ENCODE assay signal across 9 cellular contexts in the genomic region with DNA sequence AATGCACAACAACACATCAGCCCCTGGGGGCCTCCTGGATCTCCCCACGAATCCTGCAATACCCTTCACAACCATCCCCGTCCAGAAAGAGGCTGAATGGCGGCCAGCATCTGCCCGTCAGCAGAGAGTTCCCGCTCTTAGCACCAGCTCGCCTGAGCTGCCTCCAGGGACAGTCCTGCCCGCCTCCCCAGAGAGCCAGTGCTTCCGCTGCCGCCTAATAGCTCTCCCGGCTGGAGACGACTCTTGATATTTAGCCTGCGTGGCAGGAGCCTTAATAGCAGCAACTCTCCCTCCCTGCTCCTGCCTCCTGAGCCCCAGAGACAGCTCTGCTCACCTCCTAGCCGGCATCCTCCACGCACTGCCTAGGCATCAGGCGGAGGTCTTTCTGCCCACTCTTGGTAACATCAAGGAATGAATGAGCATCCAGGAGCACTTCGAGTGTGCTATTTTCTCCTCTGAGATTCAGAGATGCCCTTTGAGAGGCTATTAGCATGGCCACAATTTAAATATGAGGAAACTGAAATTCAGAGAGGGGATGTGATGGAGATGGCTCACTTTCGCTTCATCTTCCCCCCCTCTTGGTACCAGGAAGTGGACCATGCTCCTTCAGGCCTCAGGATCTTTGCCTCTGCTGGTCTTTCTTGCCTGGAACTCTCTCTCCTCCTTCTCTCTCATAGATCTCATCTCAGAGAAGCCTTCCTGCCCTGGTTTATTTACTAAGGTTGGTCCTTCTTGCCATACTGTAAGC.
DNase-seq lines count a peak whose midpoint lies in the region; ATAC-seq lines count a peak whose summit lies in the region.
"Had no signal": no experiment of that assay in that cellular context is flagged by ENCODE, and none has a peak within 500 bp of the region (broad histone marks: within the 10 kb centered on the region; RNA-seq: fewer than 3 reads in every experiment).

No MANE protein-coding gene starts in this region.

- no peaks in the 10 kb centered on the region for H3K9me3 Mint-ChIP-seq in activated CD8-positive, alpha-beta memory T cell treated with anti-CD3 and anti-CD28 coated beads, Interleukin-2, amount 10 ng/mL, durations not matched to agents 7 days and 5 days (ENCODE audit: low read depth)
- no peaks in the 10 kb centered on the region for H3K9me3 Mint-ChIP-seq in dendritic cell treated with granulocyte-macrophage colony-stimulating factor and Interleukin-4, amounts not matched to agents 40 ng/mL and 50 ng/mL, for 4 days
- no peaks in the 10 kb centered on the region for H3K9me3 Mint-ChIP-seq in stimulated activated naive CD8-positive, alpha-beta T cell treated with anti-CD3 and anti-CD28 coated beads, Interleukin-15, amount 100 ng/mL, for 72 hours

- CTCF ChIA-PET in activated CD8-positive, alpha-beta memory T cell treated with anti-CD3 and anti-CD28 coated beads, Interleukin-2, amount 10 ng/mL, durations not matched to agents 7 days and 5 days (lab: Charles Lee) = interaction anchor here (1.0 to 3.6 kb wide), 11 partner anchors 8 to 253 kb away, joined by 3 to 8 read pairs (median 4); a partner anchor contains a TSS

- H3K27ac Mint-ChIP-seq in activated CD8-positive, alpha-beta memory T cell treated with anti-CD3 and anti-CD28 coated beads, Interleukin-2, amount 10 ng/mL, durations not matched to agents 7 days and 5 days = peak overlapping the region; percentile 93
- peak overlapping the region; percentile 76 for H3K27ac Mint-ChIP-seq in dendritic cell treated with granulocyte-macrophage colony-stimulating factor and Interleukin-4, amounts not matched to agents 40 ng/mL and 50 ng/mL, for 4 days
- peak overlapping the region; percentile 32 to 93 for H3K27ac Mint-ChIP-seq in stimulated activated naive CD8-positive, alpha-beta T cell treated with anti-CD3 and anti-CD28 coated beads, Interleukin-15, amount 100 ng/mL, for 72 hours

- intact Hi-C loops in dendritic cell treated with granulocyte-macrophage colony-stimulating factor and Interleukin-4, amounts not matched to agents 40 ng/mL and 50 ng/mL, for 4 days (cut with micrococcal nuclease) = no loop called here

- peaks cover 51% of the 10 kb centered on the region for H3K4me1 Mint-ChIP-seq in activated CD8-positive, alpha-beta memory T cell treated with anti-CD3 and anti-CD28 coated beads, Interleukin-2, amount 10 ng/mL, durations not matched to agents 7 days and 5 days
- peaks cover 47% of the 10 kb centered on the region for H3K4me1 Mint-ChIP-seq in dendritic cell treated with granulocyte-macrophage colony-stimulating factor and Interleukin-4, amounts not matched to agents 40 ng/mL and 50 ng/mL, for 4 days (ENCODE audit: low read depth)
- H3K4me1 Mint-ChIP-seq in stimulated activated naive CD8-positive, alpha-beta T cell treated with anti-CD3 and anti-CD28 coated beads, Interleukin-15, amount 100 ng/mL, for 72 hours = peaks cover 75% of the 10 kb centered on the region

- H3K4me3 Mint-ChIP-seq in activated CD8-positive, alpha-beta memory T cell treated with anti-CD3 and anti-CD28 coated beads, Interleukin-2, amount 10 ng/mL, durations not matched to agents 7 days and 5 days = no peak overlapping the region
- no peak overlapping the region for H3K4me3 Mint-ChIP-seq in dendritic cell treated with granulocyte-macrophage colony-stimulating factor and Interleukin-4, amounts not matched to agents 40 ng/mL and 50 ng/mL, for 4 days
- peak overlapping the region; percentile 66 to 68 for H3K4me3 Mint-ChIP-seq in stimulated activated naive CD8-positive, alpha-beta T cell treated with anti-CD3 and anti-CD28 coated beads, Interleukin-15, amount 100 ng/mL, for 72 hours

- no peak for ATAC-seq in activated CD8-positive, alpha-beta memory T cell treated with anti-CD3 and anti-CD28 coated beads, Interleukin-2, amount 10 ng/mL, durations not matched to agents 7 days and 5 days
- no peak for ATAC-seq in stimulated activated naive CD8-positive, alpha-beta T cell treated with anti-CD3 and anti-CD28 coated beads, Interleukin-15, amount 100 ng/mL, for 72 hours
- ATAC-seq in HG02970 (IDR thresholded peaks at IDR 0.05; ENCODE audit: low FRiP score, unreplicated experiment) = no peak
- no peak for ATAC-seq in HG03025 (IDR thresholded peaks at IDR 0.05; ENCODE audit: low FRiP score, unreplicated experiment)
- no peak for ATAC-seq in GM18868 (IDR thresholded peaks at IDR 0.05; ENCODE audit: unreplicated experiment)

- no peaks in the 10 kb centered on the region for H3K27me3 Mint-ChIP-seq in activated CD8-positive, alpha-beta memory T cell treated with anti-CD3 and anti-CD28 coated beads, Interleukin-2, amount 10 ng/mL, durations not matched to agents 7 days and 5 days
- no peaks in the 10 kb centered on the region for H3K27me3 Mint-ChIP-seq in dendritic cell treated with granulocyte-macrophage colony-stimulating factor and Interleukin-4, amounts not matched to agents 40 ng/mL and 50 ng/mL, for 4 days
- H3K27me3 Mint-ChIP-seq in stimulated activated naive CD8-positive, alpha-beta T cell treated with anti-CD3 and anti-CD28 coated beads, Interleukin-15, amount 100 ng/mL, for 72 hours = no peaks in the 10 kb centered on the region

- DNase-seq in activated CD8-positive, alpha-beta memory T cell treated with anti-CD3 and anti-CD28 coated beads, Interleukin-2, amount 10 ng/mL, durations not matched to agents 7 days and 5 days = no peak
- DNase-seq in activated CD8-positive, alpha-beta memory T cell treated with anti-CD3 and anti-CD28 coated beads for 24 hours = no peak
- peak; percentile 95 for DNase-seq in NCI-H2171 treated with DMSO at 0.1 percent for 48 hours (lab: John Stamatoyannopoulos, UW)
- no peak for DNase-seq in stimulated activated naive CD8-positive, alpha-beta T cell treated with anti-CD3 and anti-CD28 coated beads, Interleukin-15, amount 100 ng/mL, for 72 hours
- DNase-seq: NCI-H1105 had no signal

- no peaks in the 10 kb centered on the region for H3K36me3 Mint-ChIP-seq in activated CD8-positive, alpha-beta memory T cell treated with anti-CD3 and anti-CD28 coated beads, Interleukin-2, amount 10 ng/mL, durations not matched to agents 7 days and 5 days
- peaks cover 7% of the 10 kb centered on the region for H3K36me3 Mint-ChIP-seq in dendritic cell treated with granulocyte-macrophage colony-stimulating factor and Interleukin-4, amounts not matched to agents 40 ng/mL and 50 ng/mL, for 4 days (ENCODE audit: low read depth)

Comparison
In these comparisons a context has a peak if more than half of its experiments do, and no peak if none do; other contexts are left out.
1. H3K4me3 Mint-ChIP-seq: peak in stimulated activated naive CD8-positive, alpha-beta T cell treated with anti-CD3 and anti-CD28 coated beads, Interleukin-15, amount 100 ng/mL, for 72 hours (2 of 2); none in activated CD8-positive, alpha-beta memory T cell treated with anti-CD3 and anti-CD28 coated beads, Interleukin-2, amount 10 ng/mL, durations not matched to agents 7 days and 5 days (single experiment) and dendritic cell treated with granulocyte-macrophage colony-stimulating factor and Interleukin-4, amounts not matched to agents 40 ng/mL and 50 ng/mL, for 4 days (single experiment).
2. Peak in every context shown above with its lines, with median percentiles within 50 percentile points of each other: H3K27ac Mint-ChIP-seq.